ENCODE assay signal across 17 cellular contexts in genomic region chr1:213131851-213132655, GRCh38.
DNase-seq lines count a peak whose midpoint lies in the region; ATAC-seq, FAIRE-seq and TF ChIP-seq lines count a peak whose summit lies in the region.
"Had no signal": no experiment of that assay in that cellular context is flagged by ENCODE, and none has a peak within 500 bp of the region (broad histone marks: within the 10 kb centered on the region; RNA-seq: fewer than 3 reads in every experiment).

No MANE protein-coding gene starts in this region.

- CTCF ChIA-PET in HepG2 (lab: Yijun Ruan, JAX; ENCODE audit: low intra/inter-chr PET ratio, low total read pairs): no interaction called here

- POLR2A ChIA-PET in HepG2 (lab: Yijun Ruan, JAX): no interaction called here

- H3K9me3 ChIP-seq in HepG2 (ENCODE audit: low read length): no peaks in the 10 kb centered on the region
- H3K9me3 ChIP-seq in right lobe of liver: no peaks in the 10 kb centered on the region
- H3K9me3 ChIP-seq: uterus had no signal

- no peak overlapping the region for H3K4me2 ChIP-seq in HepG2 (ENCODE audit: low read depth, low read length)

- H3K27me3 ChIP-seq in HepG2 (ENCODE audit: control insufficient read depth in 1 of 2, insufficient read depth in 2 of 2, low read length in 2 of 2) (no peaks in the 10 kb centered on the region), right lobe of liver (no peaks in the 10 kb centered on the region), foreskin keratinocyte (no peaks in the 10 kb centered on the region)
- H3K27me3 ChIP-seq: uterus had no signal

- peaks cover 6% of the 10 kb centered on the region for H3K36me3 Mint-ChIP-seq in activated T-helper 17 cell treated with anti-CD3 and anti-CD28 coated beads, Interleukin-2, amount 50 U/mL, for 72 hours (ENCODE audit: low read depth)

- peak; percentile 18 for DNase-seq in HepG2 (ENCODE audit: low spot score)
- no peak for DNase-seq in right lobe of liver
- peak; percentile 38 for DNase-seq in OCI-M1 (lab: John Stamatoyannopoulos, UW)
- DNase-seq in foreskin keratinocyte: no peak
- no peak for DNase-seq in ureter (ENCODE audit: low spot score)
- DNase-seq in NCI-H128 (lab: John Stamatoyannopoulos, UW; ENCODE audit: unreplicated experiment): no peak
- no peak for DNase-seq in germinal center (ENCODE audit: low spot score)
- DNase-seq: activated CD4-positive, CD25-positive, alpha-beta regulatory T cell treated with anti-CD3 and anti-CD28 coated beads, Interleukin-2, amount 50 U/mL, for 72 hours; activated naive CD4-positive, alpha-beta T cell treated with Interleukin-2 at 50 U/mL for 16 hours; left ventricle myocardium superior; stimulated activated naive CD8-positive, alpha-beta T cell treated with anti-CD3 and anti-CD28 coated beads, Interleukin-15, amount 100 ng/mL, for 72 hours; uterus had no signal

- ATAC-seq in HepG2 (0 out of 3 replicates have a peak, but pooled peaks have one; percentile 34), right lobe of liver (no peak), foreskin keratinocyte (no peak)
- no peak for ATAC-seq in activated T-helper 17 cell treated with anti-CD3 and anti-CD28 coated beads, Interleukin-2, amount 50 U/mL, for 72 hours (replicated peaks)
- ATAC-seq: left ventricle myocardium superior; stimulated activated naive CD8-positive, alpha-beta T cell treated with anti-CD3 and anti-CD28 coated beads, Interleukin-15, amount 100 ng/mL, for 72 hours had no signal

- intact Hi-C loops in HepG2 (cut with micrococcal nuclease; ENCODE audit: unreplicated experiment): no loop called here
- intact Hi-C loops in right lobe of liver (cut with DNase I): no loop called here

- H3K27ac Mint-ChIP-seq in activated T-helper 17 cell treated with anti-CD3 and anti-CD28 coated beads, Interleukin-2, amount 50 U/mL, for 72 hours: no peak overlapping the region
- H3K27ac Mint-ChIP-seq: brain; IgD-negative memory B cell; stimulated activated naive CD8-positive, alpha-beta T cell treated with anti-CD3 and anti-CD28 coated beads, Interleukin-15, amount 100 ng/mL, for 72 hours; T-helper 1 cell treated with Interleukin-12 subunit alpha and Interleukin-12 subunit beta and Interleukin-4 antibody, amounts not matched to agents 30 μg/mL and 1 μg/mL, for 36 hours had no signal

- peaks cover 30% of the 10 kb centered on the region for H3K4me1 ChIP-seq in HepG2 (ENCODE audit: insufficient read depth, low read length)
- H3K4me1 ChIP-seq in right lobe of liver: peaks cover 0 to 16% (median 0%) of the 10 kb centered on the region in 4 donors
- no peaks in the 10 kb centered on the region for H3K4me1 ChIP-seq in foreskin keratinocyte
- H3K4me1 ChIP-seq: uterus had no signal

- H3K4me3 ChIP-seq in HepG2 (replicated peaks in 1 of 3; ENCODE audit: insufficient read depth in 1 of 3, low read depth in 2 of 3, low read length in 3 of 3): no peak overlapping the region
- no peak overlapping the region for H3K4me3 ChIP-seq in right lobe of liver
- H3K4me3 ChIP-seq: uterus had no signal

- TF ChIP-seq CTCF in HepG2 (CRISPR knock-in tag; IDR thresholded peaks at IDR 0.05) (no peak), right lobe of liver (IDR thresholded peaks at IDR 0.05) (no peak), foreskin keratinocyte (conservative IDR thresholded peaks at IDR 0.05) (peak; percentile 22)

- H2AFZ ChIP-seq in HepG2 (ENCODE audit: low read length): no peak overlapping the region

- H3K79me2 ChIP-seq in HepG2 (ENCODE audit: insufficient read depth, low read length): no peaks in the 10 kb centered on the region

- FAIRE-seq in HepG2 (lab: Jason Lieb, UNC): peak; percentile 28

- H3K27me3 Mint-ChIP-seq in activated T-helper 17 cell treated with anti-CD3 and anti-CD28 coated beads, Interleukin-2, amount 50 U/mL, for 72 hours: no peaks in the 10 kb centered on the region
- H3K27me3 Mint-ChIP-seq: brain; IgD-negative memory B cell; stimulated activated naive CD8-positive, alpha-beta T cell treated with anti-CD3 and anti-CD28 coated beads, Interleukin-15, amount 100 ng/mL, for 72 hours had no signal

- no peak for TF ChIP-seq RAD21 in HepG2 (CRISPR knock-in tag; IDR thresholded peaks at IDR 0.05)

- H3K36me3 ChIP-seq in HepG2 (replicated peaks in 1 of 2; ENCODE audit: control insufficient read depth in 1 of 2, insufficient read depth in 2 of 2, low read length in 2 of 2) (no peaks in the 10 kb centered on the region), right lobe of liver (no peaks in the 10 kb centered on the region)
- H3K36me3 ChIP-seq: uterus had no signal

- TF ChIP-seq POLR2A in HepG2 (IDR thresholded peaks at IDR 0.05; ENCODE audit: insufficient read depth in 1 of 2, low read depth in 2 of 2, low read length in 2 of 2): no peak
- TF ChIP-seq POLR2A in right lobe of liver (IDR thresholded peaks at IDR 0.05): no peak

- no peaks in the 10 kb centered on the region for H3K4me1 Mint-ChIP-seq in activated T-helper 17 cell treated with anti-CD3 and anti-CD28 coated beads, Interleukin-2, amount 50 U/mL, for 72 hours
- H3K4me1 Mint-ChIP-seq: stimulated activated naive CD8-positive, alpha-beta T cell treated with anti-CD3 and anti-CD28 coated beads, Interleukin-15, amount 100 ng/mL, for 72 hours had no signal

- no peak for TF ChIP-seq EP300 in HepG2 (IDR thresholded peaks at IDR 0.05; ENCODE audit: low read depth in 2 of 2, low read length in 2 of 2)
- no peak for TF ChIP-seq EP300 in HepG2 (CRISPR knock-in tag; IDR thresholded peaks at IDR 0.05; ENCODE audit: borderline replicate concordance)

- H3K27ac ChIP-seq in HepG2 (ENCODE audit: extremely low read length, insufficient read depth, low read length) (no peak overlapping the region), right lobe of liver (no peak overlapping the region), foreskin keratinocyte (no peak overlapping the region)
- H3K27ac ChIP-seq: RWPE1, uterus had no signal

- no peaks in the 10 kb centered on the region for H3K9me3 Mint-ChIP-seq in activated T-helper 17 cell treated with anti-CD3 and anti-CD28 coated beads, Interleukin-2, amount 50 U/mL, for 72 hours
- H3K9me3 Mint-ChIP-seq: IgD-negative memory B cell; stimulated activated naive CD8-positive, alpha-beta T cell treated with anti-CD3 and anti-CD28 coated beads, Interleukin-15, amount 100 ng/mL, for 72 hours; T-helper 1 cell treated with Interleukin-12 subunit alpha and Interleukin-12 subunit beta and Interleukin-4 antibody, amounts not matched to agents 30 μg/mL and 1 μg/mL, for 36 hours had no signal

- no peaks in the 10 kb centered on the region for H4K20me1 ChIP-seq in HepG2 (ENCODE audit: insufficient read depth, low read length)

- H3K4me3 Mint-ChIP-seq in activated T-helper 17 cell treated with anti-CD3 and anti-CD28 coated beads, Interleukin-2, amount 50 U/mL, for 72 hours: no peak overlapping the region
- H3K4me3 Mint-ChIP-seq: brain; IgD-negative memory B cell; stimulated activated naive CD8-positive, alpha-beta T cell treated with anti-CD3 and anti-CD28 coated beads, Interleukin-15, amount 100 ng/mL, for 72 hours; T-helper 1 cell treated with Interleukin-12 subunit alpha and Interleukin-12 subunit beta and Interleukin-4 antibody, amounts not matched to agents 30 μg/mL and 1 μg/mL, for 36 hours had no signal

- in situ Hi-C loops in HepG2 (cut with HindIII; ENCODE audit: extremely low pct_ligation_motif_present, low pct_unique_long_range_greater_than_20kb): no loop called here

- no peak overlapping the region for H3K9ac ChIP-seq in HepG2 (ENCODE audit: insufficient read depth, low read depth, low read length)

- BruUV-seq in HepG2 (replicated peaks; lab: Mats Ljungman, UMichigan): no TSS peak

TF ChIP-seq in HepG2, 621 proteins besides CTCF, POLR2A, EP300 and RAD21:
- peak; percentile 29; the same call in 1 of the 2 replicates for TF ChIP-seq STAG1 (CRISPR knock-in tag; IDR thresholded peaks at IDR 0.05)
- peak; percentile 90 for TF ChIP-seq PRDM15 (CRISPR knock-in tag; IDR thresholded peaks at IDR 0.05)
- TF ChIP-seq THRA (CRISPR knock-in tag; IDR thresholded peaks at IDR 0.05; ENCODE audit: borderline replicate concordance): peak; percentile 52; the same call in 1 of the 2 replicates
- TF ChIP-seq GATAD2A (CRISPR knock-in tag; IDR thresholded peaks at IDR 0.05): no peak
TF ChIP-seq in HepG2: peak in this region for 3.

Comparison
In these comparisons a context has a peak if more than half of its experiments do, and no peak if none do; other contexts are left out.
1. DNase-seq: peak in HepG2 (single experiment) and OCI-M1 (single experiment); none in right lobe of liver (0 of 3), foreskin keratinocyte (0 of 2), ureter (single experiment), NCI-H128 (single experiment) and germinal center (single experiment).